33 cellular contexts compared by ENCODE assay signal in genomic region chr4:21005647-21006046, GRCh38.
"Had no signal": no experiment of that assay in that cellular context is flagged by ENCODE, and none has a peak within 500 bp of the region (broad histone marks: within the 10 kb centered on the region; RNA-seq: fewer than 3 reads in every experiment).

No MANE protein-coding gene starts in this region.

- H3K4me1 ChIP-seq: adrenal gland, ascending aorta, body of pancreas, breast epithelium had no signal

- H3K4me3 ChIP-seq: adrenal gland, ascending aorta, body of pancreas, breast epithelium, cardiac muscle cell had no signal

- H3K27me3 ChIP-seq: adrenal gland, ascending aorta, body of pancreas, brain microvascular endothelial cell, breast epithelium, cardiac muscle cell had no signal

- H3K9me3 ChIP-seq: adrenal gland, ascending aorta, body of pancreas, breast epithelium had no signal

- ATAC-seq: activated naive CD4-positive, alpha-beta T cell treated with anti-CD3 and anti-CD28 coated beads, Interleukin-2, amount 50 U/mL, for 72 hours; activated naive CD8-positive, alpha-beta T cell treated with anti-CD3 and anti-CD28 coated beads, Interleukin-2, amount 50 U/mL, for 24 hours; activated T-cell treated with anti-CD3 and anti-CD28 coated beads, Interleukin-2, amount 50 U/mL, for 4 hours; activated T-cell treated with anti-CD3 and anti-CD28 coated beads, Interleukin-2, amount 50 U/mL, for 72 hours; activated T-helper 17 cell treated with anti-CD3 and anti-CD28 coated beads, Interleukin-2, amount 50 U/mL, for 72 hours; body of pancreas had no signal

- DNase-seq: activated effector memory CD4-positive, alpha-beta T cell treated with anti-CD3 and anti-CD28 coated beads, Interleukin-2, amount 50 U/mL, for 16 hours; activated effector memory CD4-positive, alpha-beta T cell treated with Interleukin-2 at 50 U/mL for 16 hours; activated gamma-delta T cell; activated gamma-delta T cell treated with Interleukin-2 at 50 U/mL for 16 hours; activated naive CD4-positive, alpha-beta T cell; activated naive CD4-positive, alpha-beta T cell treated with anti-CD3 and anti-CD28 coated beads for 36 hours; activated naive CD4-positive, alpha-beta T cell treated with anti-CD3 and anti-CD28 coated beads, Interleukin-2, amount 10 ng/mL, durations not matched to agents 7 days and 5 days; activated naive CD4-positive, alpha-beta T cell treated with anti-CD3 and anti-CD28 coated beads, Interleukin-2, amount 50 U/mL, for 16 hours; activated naive CD4-positive, alpha-beta T cell treated with Interleukin-2 at 50 U/mL for 16 hours; activated naive CD8-positive, alpha-beta T cell treated with anti-CD3 and anti-CD28 coated beads for 36 hours; activated naive CD8-positive, alpha-beta T cell treated with anti-CD3 and anti-CD28 coated beads, Interleukin-2, amount 10 ng/mL, durations not matched to agents 7 days and 5 days; activated naive CD8-positive, alpha-beta T cell treated with anti-CD3 and anti-CD28 coated beads, Interleukin-2, amount 50 U/mL, for 24 hours; activated T-cell treated with anti-CD3 and anti-CD28 coated beads, Interleukin-2, amount 50 U/mL, for 4 hours; activated T-cell treated with anti-CD3 and anti-CD28 coated beads, Interleukin-2, amount 50 U/mL, for 48 hours; activated T-cell treated with anti-CD3 and anti-CD28 coated beads, Interleukin-2, amount 50 U/mL, for 72 hours; adrenal gland; amniotic stem cell; amygdala; anterior cingulate cortex; aorta; body of pancreas; brain microvascular endothelial cell; caudate nucleus; central memory CD4-positive, alpha-beta T cell; cerebellar nuclear complex had no signal

- FAIRE-seq: astrocyte, bronchial epithelial cell, colon had no signal

- H3K36me3 ChIP-seq: adrenal gland, ascending aorta, brain microvascular endothelial cell, breast epithelium, cardiac muscle cell had no signal

- H3K27ac ChIP-seq: adrenal gland, ascending aorta, body of pancreas, brain microvascular endothelial cell, breast epithelium, cardiac muscle cell had no signal
